8 cellular contexts compared by ENCODE assay signal in the genomic region with DNA sequence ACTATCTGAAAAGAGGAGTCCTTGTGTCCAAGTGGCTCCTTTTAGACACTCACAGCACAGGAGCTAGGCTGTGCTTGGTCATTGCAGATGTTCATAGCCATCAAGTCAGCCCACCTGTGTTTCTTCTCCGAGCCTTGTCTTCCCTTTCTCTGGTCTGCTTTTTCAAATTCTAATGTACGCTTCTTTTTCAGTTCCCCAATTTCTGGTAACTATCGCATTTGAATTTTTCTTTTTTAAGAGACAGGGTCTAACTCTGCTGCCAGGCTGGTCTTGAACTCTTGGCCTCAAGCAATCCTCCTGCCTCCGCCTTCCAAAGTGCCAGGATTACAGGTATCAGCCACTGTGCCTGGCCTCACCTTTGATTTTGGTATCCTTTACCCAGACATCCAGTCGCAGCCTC. TPM values are rescaled to one million over a fixed set of nuclear protein-coding genes. Genes with fewer than 3 reads are reported as not detected.
DNase-seq lines count a peak whose midpoint lies in the region; ATAC-seq and FAIRE-seq lines count a peak whose summit lies in the region.

No MANE protein-coding gene starts in this region.

- intact Hi-C loops in right cardiac atrium (cut with DNase I) = no loop called here

- no peaks in the 10 kb centered on the region for H3K27me3 ChIP-seq in right cardiac atrium (ENCODE audit: control insufficient read depth, insufficient read depth)

- H3K4me1 Mint-ChIP-seq in effector memory CD8-positive, alpha-beta T cell (ENCODE audit: low read depth in 2 of 2) = peaks cover 54 to 68% of the 10 kb centered on the region in 2 donors

- peaks cover 15% of the 10 kb centered on the region for H3K36me3 Mint-ChIP-seq in effector memory CD8-positive, alpha-beta T cell (ENCODE audit: insufficient read depth)

- no peak overlapping the region for H3K4me3 ChIP-seq in right cardiac atrium (ENCODE audit: low read length)

- H3K27ac Mint-ChIP-seq in effector memory CD8-positive, alpha-beta T cell = peak overlapping the region; percentile 72 to 87

- no peaks in the 10 kb centered on the region for H3K9me3 ChIP-seq in right cardiac atrium (ENCODE audit: control insufficient read depth, low read length)

- FAIRE-seq in GM18507 (lab: Jason Lieb, UNC) = peak; percentile 97

- peak; percentile 89 for ATAC-seq in GM21423 (IDR thresholded peaks at IDR 0.05; ENCODE audit: unreplicated experiment)
- peak; percentile 86 for ATAC-seq in HG03196 (IDR thresholded peaks at IDR 0.05; ENCODE audit: unreplicated experiment)
- ATAC-seq in effector memory CD8-positive, alpha-beta T cell (replicated peaks) = no peak
- no peak for ATAC-seq in right cardiac atrium

- DNase-seq in GM18507 (ENCODE audit: extremely low spot score, insufficient read length, low read depth) (no peak), A172 (ENCODE audit: low spot score) (no peak), right cardiac atrium (no peak), putamen (ENCODE audit: low spot score) (no peak)
- no peak for DNase-seq in effector memory CD8-positive, alpha-beta T cell
- DNase-seq in activated effector memory CD4-positive, alpha-beta T cell treated with anti-CD3 and anti-CD28 coated beads, Interleukin-2, amount 50 U/mL, for 16 hours = no peak

- H3K27me3 Mint-ChIP-seq in effector memory CD8-positive, alpha-beta T cell = no peaks in the 10 kb centered on the region

- peak overlapping the region in 1 of 2 donors; percentile 70 for H3K4me3 Mint-ChIP-seq in effector memory CD8-positive, alpha-beta T cell

- no peaks in the 10 kb centered on the region for H3K9me3 Mint-ChIP-seq in effector memory CD8-positive, alpha-beta T cell

- H3K4me1 ChIP-seq in right cardiac atrium (ENCODE audit: control insufficient read depth, insufficient read depth, low read length) = no peaks in the 10 kb centered on the region

- no peak overlapping the region for H3K27ac ChIP-seq in right cardiac atrium (ENCODE audit: low read length)

- 92% methylated on average over 5 of the region's 5 CpGs for WGBS in right cardiac atrium

RNA-seq across cellular contexts. Expression of gene APBB1IP, which starts 18.9 kb away (rescaled TPM):
- not detected in 2 replicates for total RNA-seq in A172 (2014; rRNA removed; shearing (Covaris generic))
- total RNA-seq in right cardiac atrium = 1 to 10 TPM; 5.2 to 8.4 (median 6.9) TPM
- polyA plus RNA-seq in right cardiac atrium = 2.8 TPM

Comparison
In these comparisons a context has a peak if more than half of its experiments do, and no peak if none do; other contexts are left out.
1. ATAC-seq: peak in GM21423 (single experiment) and HG03196 (single experiment); none in effector memory CD8-positive, alpha-beta T cell (single experiment) and right cardiac atrium (0 of 2).